Comparison of ENCODE assay signal across 1 cellular context in the genomic region with DNA sequence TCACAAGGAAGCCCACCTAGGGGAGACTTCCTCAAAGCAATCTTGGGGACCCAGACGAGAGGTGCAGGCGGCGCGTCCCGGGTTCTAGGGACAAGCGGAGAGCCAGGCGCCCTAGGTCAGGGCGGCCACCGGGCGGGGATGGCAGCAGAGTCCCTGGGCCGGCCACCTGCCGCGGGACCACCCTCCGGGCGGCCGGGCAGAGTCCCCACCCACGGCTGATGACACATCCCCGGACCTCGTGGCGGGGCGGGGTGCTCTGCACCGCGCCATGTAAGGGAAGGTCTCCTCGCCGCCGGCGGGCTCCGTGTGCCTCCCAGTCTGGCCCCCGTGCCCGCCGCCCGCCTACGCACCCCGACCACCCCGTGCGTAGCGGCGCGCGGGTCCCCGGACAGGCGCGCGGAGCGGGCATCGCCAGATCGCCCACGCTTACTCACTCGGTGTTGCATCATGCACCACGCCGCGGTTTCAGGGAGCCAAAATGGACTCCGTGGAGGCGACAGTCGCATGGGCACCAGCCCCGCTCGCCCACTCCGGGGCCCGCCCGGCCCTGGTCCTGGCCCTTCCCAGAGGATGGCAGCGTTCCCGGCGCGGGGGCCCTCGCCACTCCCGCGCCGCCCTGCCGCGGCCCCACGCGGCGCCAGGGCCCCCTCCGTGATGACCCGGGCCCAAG.
TF ChIP-seq lines count a peak whose summit lies in the region.

No MANE protein-coding gene starts in this region.

TF ChIP-seq in A549, 52 proteins besides CTCF, POLR2A, EP300 and RAD21 (continued from another document):
- TF ChIP-seq, protein P1, sequence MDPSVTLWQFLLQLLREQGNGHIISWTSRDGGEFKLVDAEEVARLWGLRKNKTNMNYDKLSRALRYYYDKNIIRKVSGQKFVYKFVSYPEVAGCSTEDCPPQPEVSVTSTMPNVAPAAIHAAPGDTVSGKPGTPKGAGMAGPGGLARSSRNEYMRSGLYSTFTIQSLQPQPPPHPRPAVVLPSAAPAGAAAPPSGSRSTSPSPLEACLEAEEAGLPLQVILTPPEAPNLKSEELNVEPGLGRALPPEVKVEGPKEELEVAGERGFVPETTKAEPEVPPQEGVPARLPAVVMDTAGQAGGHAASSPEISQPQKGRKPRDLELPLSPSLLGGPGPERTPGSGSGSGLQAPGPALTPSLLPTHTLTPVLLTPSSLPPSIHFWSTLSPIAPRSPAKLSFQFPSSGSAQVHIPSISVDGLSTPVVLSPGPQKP (IDR thresholded peaks at IDR 0.05; ENCODE audit: low read depth, low read length) = no peak
- TF ChIP-seq KDM5A (IDR thresholded peaks at IDR 0.05) = no peak
- TF ChIP-seq MYC (IDR thresholded peaks at IDR 0.05; ENCODE audit: borderline replicate concordance, low read length) = peak; percentile 76
- no peak for TF ChIP-seq JUN (IDR thresholded peaks at IDR 0.05)
- TF ChIP-seq CEBPB (IDR thresholded peaks at IDR 0.05) = peak; percentile 19 to 48; a peak in 2 of 4 replicates
- no peak for TF ChIP-seq ZSCAN20 (CRISPR knock-in tag; IDR thresholded peaks at IDR 0.05)
- TF ChIP-seq RNF2 (IDR thresholded peaks at IDR 0.05; ENCODE audit: borderline replicate concordance, low read depth) = no peak
- no peak for TF ChIP-seq CBX2 (IDR thresholded peaks at IDR 0.05; ENCODE audit: borderline replicate concordance, low read depth)
- no peak for TF ChIP-seq EHMT2 (IDR thresholded peaks at IDR 0.05; ENCODE audit: low read depth)
- 0 out of 2 replicates have a peak, but pooled peaks have one; percentile 9 for TF ChIP-seq GATA3 (IDR thresholded peaks at IDR 0.05; ENCODE audit: borderline replicate concordance)
- TF ChIP-seq HOXA7 (CRISPR knock-in tag; IDR thresholded peaks at IDR 0.05) = no peak
- TF ChIP-seq, protein P2, sequence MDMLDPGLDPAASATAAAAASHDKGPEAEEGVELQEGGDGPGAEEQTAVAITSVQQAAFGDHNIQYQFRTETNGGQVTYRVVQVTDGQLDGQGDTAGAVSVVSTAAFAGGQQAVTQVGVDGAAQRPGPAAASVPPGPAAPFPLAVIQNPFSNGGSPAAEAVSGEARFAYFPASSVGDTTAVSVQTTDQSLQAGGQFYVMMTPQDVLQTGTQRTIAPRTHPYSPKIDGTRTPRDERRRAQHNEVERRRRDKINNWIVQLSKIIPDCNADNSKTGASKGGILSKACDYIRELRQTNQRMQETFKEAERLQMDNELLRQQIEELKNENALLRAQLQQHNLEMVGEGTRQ (IDR thresholded peaks at IDR 0.05) = no peak
- TF ChIP-seq, protein P3, sequence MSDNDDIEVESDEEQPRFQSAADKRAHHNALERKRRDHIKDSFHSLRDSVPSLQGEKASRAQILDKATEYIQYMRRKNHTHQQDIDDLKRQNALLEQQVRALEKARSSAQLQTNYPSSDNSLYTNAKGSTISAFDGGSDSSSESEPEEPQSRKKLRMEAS (IDR thresholded peaks at IDR 0.05) = peak; percentile 29
- TF ChIP-seq SREBF2 (IDR thresholded peaks at IDR 0.05) = no peak
- TF ChIP-seq, protein P4, sequence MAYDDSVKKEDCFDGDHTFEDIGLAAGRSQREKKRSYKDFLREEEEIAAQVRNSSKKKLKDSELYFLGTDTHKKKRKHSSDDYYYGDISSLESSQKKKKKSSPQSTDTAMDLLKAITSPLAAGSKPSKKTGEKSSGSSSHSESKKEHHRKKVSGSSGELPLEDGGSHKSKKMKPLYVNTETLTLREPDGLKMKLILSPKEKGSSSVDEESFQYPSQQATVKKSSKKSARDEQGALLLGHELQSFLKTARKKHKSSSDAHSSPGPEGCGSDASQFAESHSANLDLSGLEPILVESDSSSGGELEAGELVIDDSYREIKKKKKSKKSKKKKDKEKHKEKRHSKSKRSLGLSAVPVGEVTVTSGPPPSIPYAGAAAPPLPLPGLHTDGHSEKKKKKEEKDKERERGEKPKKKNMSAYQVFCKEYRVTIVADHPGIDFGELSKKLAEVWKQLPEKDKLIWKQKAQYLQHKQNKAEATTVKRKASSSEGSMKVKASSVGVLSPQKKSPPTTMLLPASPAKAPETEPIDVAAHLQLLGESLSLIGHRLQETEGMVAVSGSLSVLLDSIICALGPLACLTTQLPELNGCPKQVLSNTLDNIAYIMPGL (CRISPR knock-in tag; IDR thresholded peaks at IDR 0.05; ENCODE audit: borderline replicate concordance) = no peak
- TF ChIP-seq FOSL2 (IDR thresholded peaks at IDR 0.05) = no peak
- TF ChIP-seq FOSL2 (CRISPR knock-in tag; IDR thresholded peaks at IDR 0.05) = peak; percentile 50
- TF ChIP-seq, protein P5, sequence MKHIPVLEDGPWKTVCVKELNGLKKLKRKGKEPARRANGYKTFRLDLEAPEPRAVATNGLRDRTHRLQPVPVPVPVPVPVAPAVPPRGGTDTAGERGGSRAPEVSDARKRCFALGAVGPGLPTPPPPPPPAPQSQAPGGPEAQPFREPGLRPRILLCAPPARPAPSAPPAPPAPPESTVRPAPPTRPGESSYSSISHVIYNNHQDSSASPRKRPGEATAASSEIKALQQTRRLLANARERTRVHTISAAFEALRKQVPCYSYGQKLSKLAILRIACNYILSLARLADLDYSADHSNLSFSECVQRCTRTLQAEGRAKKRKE (CRISPR knock-in tag; IDR thresholded peaks at IDR 0.05; ENCODE audit: low read depth) = no peak
- no peak for TF ChIP-seq EHF (CRISPR knock-in tag; IDR thresholded peaks at IDR 0.05)
- TF ChIP-seq, protein P6, sequence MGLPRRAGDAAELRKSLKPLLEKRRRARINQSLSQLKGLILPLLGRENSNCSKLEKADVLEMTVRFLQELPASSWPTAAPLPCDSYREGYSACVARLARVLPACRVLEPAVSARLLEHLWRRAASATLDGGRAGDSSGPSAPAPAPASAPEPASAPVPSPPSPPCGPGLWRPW (IDR thresholded peaks at IDR 0.05) = no peak
- TF ChIP-seq NPAS2 (CRISPR knock-in tag; IDR thresholded peaks at IDR 0.05; ENCODE audit: borderline replicate concordance) = no peak
- no peak for TF ChIP-seq MAZ (IDR thresholded peaks at IDR 0.05; ENCODE audit: borderline replicate concordance, low read depth, low read length)
- no peak for TF ChIP-seq CHD4 (IDR thresholded peaks at IDR 0.05; ENCODE audit: borderline replicate concordance)
- no peak for TF ChIP-seq MAFK (IDR thresholded peaks at IDR 0.05; ENCODE audit: partially characterized antibody)
- no peak for TF ChIP-seq NFE2L2 (conservative IDR thresholded peaks at IDR 0.05; ENCODE audit: low read length)
- TF ChIP-seq TFCP2L1 (CRISPR knock-in tag; IDR thresholded peaks at IDR 0.05) = no peak
- TF ChIP-seq RFX5 (IDR thresholded peaks at IDR 0.05) = no peak
- no peak for TF ChIP-seq RCOR1 (IDR thresholded peaks at IDR 0.05; ENCODE audit: low read depth, low read length)
- no peak for TF ChIP-seq HDAC2 (IDR thresholded peaks at IDR 0.05)
- TF ChIP-seq ZC3H11A (IDR thresholded peaks at IDR 0.05) = no peak
- TF ChIP-seq, protein P7, sequence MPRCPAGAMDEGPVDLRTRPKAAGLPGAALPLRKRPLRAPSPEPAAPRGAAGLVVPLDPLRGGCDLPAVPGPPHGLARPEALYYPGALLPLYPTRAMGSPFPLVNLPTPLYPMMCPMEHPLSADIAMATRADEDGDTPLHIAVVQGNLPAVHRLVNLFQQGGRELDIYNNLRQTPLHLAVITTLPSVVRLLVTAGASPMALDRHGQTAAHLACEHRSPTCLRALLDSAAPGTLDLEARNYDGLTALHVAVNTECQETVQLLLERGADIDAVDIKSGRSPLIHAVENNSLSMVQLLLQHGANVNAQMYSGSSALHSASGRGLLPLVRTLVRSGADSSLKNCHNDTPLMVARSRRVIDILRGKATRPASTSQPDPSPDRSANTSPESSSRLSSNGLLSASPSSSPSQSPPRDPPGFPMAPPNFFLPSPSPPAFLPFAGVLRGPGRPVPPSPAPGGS (IDR thresholded peaks at IDR 0.05) = no peak
- peak; percentile 53 for TF ChIP-seq PHF8 (IDR thresholded peaks at IDR 0.05; ENCODE audit: borderline replicate concordance, low read depth)
- TF ChIP-seq HOXB5 (CRISPR knock-in tag; IDR thresholded peaks at IDR 0.05) = no peak
- TF ChIP-seq ESRRA (IDR thresholded peaks at IDR 0.05; ENCODE audit: borderline replicate concordance, low read length) = no peak
- TF ChIP-seq BHLHE40 (IDR thresholded peaks at IDR 0.05; ENCODE audit: low read depth, low read length) = no peak
- TF ChIP-seq RARB (CRISPR knock-in tag; IDR thresholded peaks at IDR 0.05) = no peak
- TF ChIP-seq JUNB (IDR thresholded peaks at IDR 0.05) = no peak
- TF ChIP-seq CHD2 (IDR thresholded peaks at IDR 0.05; ENCODE audit: low read length, partially characterized antibody) = no peak
